Comparison of ENCODE assay signal across 8 cellular contexts in the genomic region with DNA sequence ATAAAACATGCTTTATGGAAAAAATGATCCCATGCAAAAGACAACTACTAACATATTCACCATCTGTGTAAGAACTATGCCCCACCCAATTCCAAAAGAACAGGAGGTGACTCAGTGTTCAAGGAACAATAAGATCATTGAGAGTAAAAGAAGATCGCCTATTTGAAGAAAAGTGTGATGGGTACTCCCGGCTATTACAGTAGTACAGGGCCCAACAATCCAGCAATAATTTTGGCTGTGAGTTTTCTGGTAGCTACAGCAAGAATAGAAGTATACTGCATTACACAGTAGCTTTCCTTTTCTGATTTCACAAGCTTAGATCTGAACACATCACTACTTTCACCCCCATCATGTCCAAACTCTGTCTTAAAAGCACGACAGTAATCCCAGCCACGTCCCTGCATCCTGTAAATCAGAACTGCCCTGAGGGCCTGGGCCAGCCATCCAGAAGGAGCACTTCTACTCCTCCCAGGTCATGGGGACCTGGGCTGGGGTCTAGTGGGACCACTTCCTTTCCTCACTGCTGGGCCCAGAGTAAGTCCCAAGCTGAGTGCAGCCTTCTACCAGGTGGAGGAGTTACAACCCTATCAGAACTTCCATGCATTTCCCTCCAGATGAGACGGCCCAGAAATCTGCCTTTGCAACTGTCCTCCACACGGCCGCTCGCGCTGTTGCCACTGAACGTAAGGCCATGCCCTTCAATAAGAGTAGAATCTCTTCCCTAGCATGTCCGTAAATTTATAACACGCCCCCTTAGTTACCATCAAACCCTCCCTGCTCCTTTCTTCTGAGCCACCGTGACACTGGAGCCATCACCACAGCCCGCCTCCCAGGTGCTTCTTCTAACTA. TPM values are rescaled to one million over a fixed set of nuclear protein-coding genes. Genes with fewer than 3 reads are reported as not detected.
DNase-seq lines count a peak whose midpoint lies in the region; ATAC-seq, FAIRE-seq and TF ChIP-seq lines count a peak whose summit lies in the region.

No MANE protein-coding gene starts in this region.

- H2AFZ ChIP-seq in keratinocyte (ENCODE audit: control insufficient read depth, low read length) = peak overlapping the region; percentile 74

- H3K4me3 ChIP-seq in A549 (peak overlapping the region; percentile 35), HUES6 (ENCODE audit: low read depth, low read length) (peak overlapping the region; percentile 9; the same call in 1 of the 2 replicates), adrenal gland (no peak overlapping the region), keratinocyte (ENCODE audit: control insufficient read depth in 2 of 3, extremely low read depth in 1 of 3, insufficient read depth in 2 of 3, low read depth in 1 of 3, low read length in 3 of 3) (peak overlapping the region in 2 of 3 experiments; percentile 32 to 36), tibial nerve (peak overlapping the region in 1 of 4 donors; percentile 5)

- POLR2A ChIA-PET in A549 (lab: Yijun Ruan, JAX) = interaction anchor here (1.2 kb wide), 2 partner anchors 8 to 81 kb away, joined by 4 to 5 read pairs; partner anchors contain the start of gene ESYT2

- H3K4me2 ChIP-seq in A549 (peak overlapping the region; percentile 99), keratinocyte (ENCODE audit: control insufficient read depth, extremely low read depth, insufficient read depth, low read depth, low read length) (peak overlapping the region; percentile 66)

- H3K27me3 ChIP-seq in HUES6 (ENCODE audit: control insufficient read depth, insufficient read depth, low read length) = no peaks in the 10 kb centered on the region
- H3K27me3 ChIP-seq in adrenal gland = no peaks in the 10 kb centered on the region
- H3K27me3 ChIP-seq in keratinocyte (ENCODE audit: control insufficient read depth, extremely low read depth, insufficient read depth, low read length) = no peaks in the 10 kb centered on the region
- no peaks in the 10 kb centered on the region for H3K27me3 ChIP-seq in tibial nerve

- peak overlapping the region; percentile 92 to 99 for H3K27ac ChIP-seq in A549
- no peak overlapping the region; the same call in 1 of the 2 replicates for H3K27ac ChIP-seq in HUES6 (ENCODE audit: low read depth, low read length)
- H3K27ac ChIP-seq in adrenal gland = peak overlapping the region; percentile 35 to 98 (median 79)
- H3K27ac ChIP-seq in keratinocyte (ENCODE audit: control insufficient read depth, insufficient read depth, low read length) = peak overlapping the region; percentile 98
- peak overlapping the region; percentile 69 to 92 (median 90) for H3K27ac ChIP-seq in tibial nerve

- peaks cover 76% of the 10 kb centered on the region for H3K79me2 ChIP-seq in keratinocyte (ENCODE audit: control insufficient read depth, insufficient read depth, low read length)

- no peaks in the 10 kb centered on the region for H4K20me1 ChIP-seq in keratinocyte (ENCODE audit: control insufficient read depth, extremely low read depth, insufficient read depth, low read length)

- no peak overlapping the region for H3K9ac ChIP-seq in HUES6 (ENCODE audit: low read length)
- peak overlapping the region; percentile 79 for H3K9ac ChIP-seq in keratinocyte (ENCODE audit: control insufficient read depth, extremely low read depth, insufficient read depth, low read length)

- TF ChIP-seq RAD21 in A549 (conservative IDR thresholded peaks at IDR 0.05 in 1 of 2, IDR thresholded peaks at IDR 0.05 in 1 of 2) = peak in 1 of 2 experiments; percentile 22; a peak in 1 of 5 replicates

- peak; percentile 40 to 49 for ATAC-seq in A549
- no peak for ATAC-seq in HG03159 (IDR thresholded peaks at IDR 0.05; ENCODE audit: unreplicated experiment)
- no peak for ATAC-seq in HG03571 (IDR thresholded peaks at IDR 0.05; ENCODE audit: unreplicated experiment)

- TF ChIP-seq EP300 in A549 (IDR thresholded peaks at IDR 0.05) = no peak
- TF ChIP-seq EP300 in tibial nerve (IDR thresholded peaks at IDR 0.05) = peak in 1 of 2 donors; percentile 75

- H3K4me1 ChIP-seq in A549 (peaks cover 70% of the 10 kb centered on the region), HUES6 (ENCODE audit: control insufficient read depth, insufficient read depth, low read length) (peaks cover 49% of the 10 kb centered on the region), adrenal gland (replicated peaks in 1 of 2) (peaks cover 35 to 57% of the 10 kb centered on the region in 2 donors), keratinocyte (ENCODE audit: control insufficient read depth, extremely low read depth, insufficient read depth, low read length) (peaks cover 45% of the 10 kb centered on the region), tibial nerve (peaks cover 0 to 90% (median 54%) of the 10 kb centered on the region in 4 donors)

- FAIRE-seq in A549 (lab: Jason Lieb, UNC) (no peak), keratinocyte (lab: Jason Lieb, UNC) (peak; percentile 71)

- CTCF ChIA-PET in A549 (lab: Yijun Ruan, JAX) = interaction anchor here (0.6 to 3.5 kb wide), 4 partner anchors 34 to 155 kb away, joined by 3 to 10 read pairs (median 4); no protein-coding TSS in a partner anchor

- H3K9me1 ChIP-seq in keratinocyte (ENCODE audit: control insufficient read depth, extremely low read depth, insufficient read depth, low read length) = no peaks in the 10 kb centered on the region

- dilution Hi-C loops in keratinocyte (cut with MboI; ENCODE audit: extremely low pct_ligation_motif_present, low sequenced_read_pairs) = no loop called here

- intact Hi-C loops in adrenal gland (cut with DNase I) = no loop called here

- H3K9me3 ChIP-seq in A549 (no peaks in the 10 kb centered on the region), HUES6 (ENCODE audit: control insufficient read depth, insufficient read depth, low read depth, low read length) (no peaks in the 10 kb centered on the region), adrenal gland (replicated peaks in 1 of 3) (no peaks in the 10 kb centered on the region), keratinocyte (ENCODE audit: control insufficient read depth, low read depth, low read length) (no peaks in the 10 kb centered on the region), tibial nerve (no peaks in the 10 kb centered on the region)

- WGBS in A549 (ENCODE audit: missing lambda C conversion rate) = 3% methylated on average over 14 of the region's 14 CpGs
- WGBS in adrenal gland, 4 donors = 58 to 68% (median 61%) methylated on average over 14 of the region's 14 CpGs
- 54 to 61% methylated on average over 14 of the region's 14 CpGs for WGBS in tibial nerve, 2 donors

- DNase-seq in A549 (ENCODE audit: low read depth in 1 of 2, low spot score in 1 of 2) (peak; percentile 67 to 81), adrenal gland (no peak), keratinocyte (ENCODE audit: low read depth, low spot score) (no peak), tibial nerve (ENCODE audit: low spot score in 2 of 2) (peak in 1 of 2 donors; percentile 46), germinal center (ENCODE audit: low spot score) (no peak)

- H3K36me3 ChIP-seq in HUES6 (ENCODE audit: control insufficient read depth, insufficient read depth, low read length) = no peaks in the 10 kb centered on the region
- H3K36me3 ChIP-seq in adrenal gland (replicated peaks in 1 of 2) = no peaks in the 10 kb centered on the region
- no peaks in the 10 kb centered on the region for H3K36me3 ChIP-seq in keratinocyte (ENCODE audit: control insufficient read depth in 2 of 2, extremely low read depth in 1 of 2, insufficient read depth in 2 of 2, low read length in 2 of 2)
- no peaks in the 10 kb centered on the region for H3K36me3 ChIP-seq in tibial nerve

- no peak for TF ChIP-seq CTCF in A549 (IDR thresholded peaks at IDR 0.05)
- TF ChIP-seq CTCF in adrenal gland (IDR thresholded peaks at IDR 0.05) = no peak
- TF ChIP-seq CTCF in keratinocyte (optimal IDR thresholded peaks at IDR 0.05 in 1 of 3, IDR thresholded peaks at IDR 0.05 in 1 of 3, conservative IDR thresholded peaks at IDR 0.05 in 1 of 3; ENCODE audit: extremely low read depth in 1 of 3, insufficient read depth in 2 of 3, low read length in 3 of 3) = peak in 1 of 3 experiments; percentile 16
- no peak for TF ChIP-seq CTCF in tibial nerve (IDR thresholded peaks at IDR 0.05)

- TF ChIP-seq POLR2A in A549 (IDR thresholded peaks at IDR 0.05; ENCODE audit: low read length) (no peak), adrenal gland (IDR thresholded peaks at IDR 0.05) (peak in 1 of 2 donors; percentile 31), tibial nerve (IDR thresholded peaks at IDR 0.05) (peak in 1 of 2 donors; percentile 33)

RNA-seq across cellular contexts. Expression of gene ESYT2, which starts 7.9 kb away (rescaled TPM):
- 73.2 and 77.0 TPM in 2 replicates for polyA plus RNA-seq in A549 (2011; rRNA removed)
- polyA plus RNA-seq in A549 (2012; cell fraction: cytosol; rRNA removed) = 22.5 and 29.6 TPM in 2 replicates
- polyA plus RNA-seq in A549 (2012; cell fraction: nucleus; rRNA removed) = 30.1 and 31.2 TPM in 2 replicates
- polyA plus RNA-seq in A549 (2017; fragmentation: RNase III; extraction: RNeasy Plus Mini Kit Qiagen cat#74134 plus additional on column Dnase treatment) = 41.8 to 48.3 TPM (median 45.8 TPM) in 3 replicates
- 54.6 and 62.5 TPM in 2 replicates for polyA minus RNA-seq in A549 (2011; rRNA and poly(A)+ RNA removed)
- total RNA-seq in adrenal gland = 100 to 1,000 TPM in 2 of 8 donors, 10 to 100 TPM in 6; 56.2 to 102 (median 87.6) TPM
- polyA plus RNA-seq in adrenal gland = 10 to 100 TPM; 16.8 to 57.6 (median 24.5) TPM
- polyA plus RNA-seq in keratinocyte = 37.5 to 45.9 TPM (median 43.3 TPM) in 3 replicates
- polyA plus RNA-seq in keratinocyte (2011; ENCODE audit: low read depth) = 25.0 TPM
- 20.4 and 30.4 TPM in 2 replicates for polyA plus RNA-seq in keratinocyte (2011; cell fraction: cytosol; rRNA removed)
- polyA plus RNA-seq in keratinocyte (2011; cell fraction: nucleus; rRNA removed) = 48.0 and 55.0 TPM in 2 replicates
- 28.8 and 38.8 TPM in 2 replicates for polyA plus RNA-seq in keratinocyte (2012; ENCODE audit: low replicate concordance)
- polyA minus RNA-seq in keratinocyte = 40.8 to 60.4 TPM (median 48.7 TPM) in 3 replicates
- polyA minus RNA-seq in keratinocyte (2011; cell fraction: cytosol; rRNA and poly(A)+ RNA removed) = 53.3 TPM
- 70.4 and 102 TPM in 2 replicates for polyA minus RNA-seq in keratinocyte (2011; cell fraction: nucleus; rRNA and poly(A)+ RNA removed)
- total RNA-seq in tibial nerve = 100 to 1,000 TPM in 3 of 4 donors, 10 to 100 TPM in 1; 91.0 to 124 (median 114) TPM

RNA-seq across cellular contexts. Expression of gene DYNC2I1, which starts 35.0 kb away (rescaled TPM):
- 10.6 and 17.4 TPM in 2 replicates for polyA plus RNA-seq in A549 (2011; rRNA removed)
- 11.0 and 11.8 TPM in 2 replicates for polyA plus RNA-seq in A549 (2012; cell fraction: cytosol; rRNA removed)
- 41.8 and 42.7 TPM in 2 replicates for polyA plus RNA-seq in A549 (2012; cell fraction: nucleus; rRNA removed)
- 8.7 to 10.0 TPM (median 9.1 TPM) in 3 replicates for polyA plus RNA-seq in A549 (2017; fragmentation: RNase III; extraction: RNeasy Plus Mini Kit Qiagen cat#74134 plus additional on column Dnase treatment)
- polyA minus RNA-seq in A549 (2011; rRNA and poly(A)+ RNA removed) = 5.8 and 7.5 TPM in 2 replicates
- 10 to 100 TPM in 6 of 8 donors, 1 to 10 TPM in 2; 6.9 to 19.4 (median 15.2) TPM for total RNA-seq in adrenal gland
- polyA plus RNA-seq in adrenal gland = 10 to 100 TPM; 18.7 to 37.7 (median 20.9) TPM
- 9.1 to 13.6 TPM (median 11.7 TPM) in 3 replicates for polyA plus RNA-seq in keratinocyte
- polyA plus RNA-seq in keratinocyte (2011; ENCODE audit: low read depth) = 12.0 TPM
- polyA plus RNA-seq in keratinocyte (2011; cell fraction: cytosol; rRNA removed) = 6.4 and 9.4 TPM in 2 replicates
- polyA plus RNA-seq in keratinocyte (2011; cell fraction: nucleus; rRNA removed) = 23.5 and 29.0 TPM in 2 replicates
- 5.8 and 7.8 TPM in 2 replicates for polyA plus RNA-seq in keratinocyte (2012; ENCODE audit: low replicate concordance)
- polyA minus RNA-seq in keratinocyte = 2.8 to 10.6 TPM (median 7.1 TPM) in 3 replicates
- polyA minus RNA-seq in keratinocyte (2011; cell fraction: cytosol; rRNA and poly(A)+ RNA removed) = 6.3 TPM
- 10.4 and 16.2 TPM in 2 replicates for polyA minus RNA-seq in keratinocyte (2011; cell fraction: nucleus; rRNA and poly(A)+ RNA removed)
- 10 to 100 TPM; 19.2 to 41.4 (median 25.9) TPM for total RNA-seq in tibial nerve

Comparison
In these comparisons a context has a peak if more than half of its experiments do, and no peak if none do; other contexts are left out.
1. ATAC-seq: peak in A549 (2 of 2); none in HG03159 (single experiment) and HG03571 (single experiment).
2. DNase-seq: peak in A549 (2 of 2); none in adrenal gland (0 of 7), keratinocyte (single experiment) and germinal center (single experiment).
3. H3K4me3 ChIP-seq: peak in A549 (single experiment), HUES6 (single experiment) and keratinocyte (2 of 3); none in adrenal gland (0 of 4).